In the genomic region with DNA sequence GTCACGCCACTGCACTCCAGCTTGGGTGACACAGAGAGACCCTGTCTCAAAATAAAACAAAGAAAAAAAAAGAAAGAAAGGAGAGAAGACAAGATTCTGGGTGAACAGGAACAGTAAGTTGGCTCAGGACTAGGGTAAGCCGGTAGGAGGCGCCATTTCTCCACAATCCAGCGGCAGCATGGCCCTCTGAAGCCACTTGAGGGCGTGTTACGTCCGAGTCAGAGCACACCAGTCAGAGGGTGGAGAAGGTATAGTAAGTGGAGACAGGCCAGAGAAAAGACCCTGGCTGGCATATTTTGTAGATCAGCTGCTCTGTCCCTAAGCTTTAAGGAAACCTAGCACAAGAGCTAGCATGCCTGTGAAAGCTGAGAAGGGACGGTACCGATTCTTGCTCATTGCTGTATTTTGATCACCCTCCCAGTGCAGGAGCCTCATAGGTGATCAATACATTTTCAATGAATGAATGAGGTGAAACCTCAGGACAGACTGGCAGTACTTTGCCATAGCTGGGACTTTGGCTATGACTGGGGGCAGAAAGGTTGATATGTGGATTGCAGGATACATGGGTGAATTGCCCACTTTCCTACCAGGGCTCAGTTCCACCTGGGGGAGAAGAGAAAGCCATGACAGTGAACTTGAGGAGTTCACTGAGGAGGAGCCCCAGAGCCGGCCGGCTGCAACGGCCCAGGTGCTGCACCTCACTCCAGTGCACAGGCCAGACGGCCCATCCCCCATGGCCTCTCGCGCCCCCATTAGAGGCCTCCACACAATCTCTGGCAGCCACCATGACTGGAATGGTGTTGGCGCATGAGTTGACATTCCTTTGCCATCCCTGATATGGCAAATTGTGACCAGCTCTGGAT, we compare ENCODE assay signal across 7 cellular contexts. TPM values are rescaled to one million over a fixed set of nuclear protein-coding genes. Genes with fewer than 3 reads are reported as not detected.
A peak's percentile ranks its signal among the peaks of the same experiment; 100 is the strongest.
DNase-seq lines count a peak whose midpoint lies in the region; ATAC-seq, FAIRE-seq and TF ChIP-seq lines count a peak whose summit lies in the region.

No MANE protein-coding gene starts in this region.

- H3K4me1 ChIP-seq in HepG2 (ENCODE audit: insufficient read depth, low read length) = no peaks in the 10 kb centered on the region

- TF ChIP-seq RAD21 in HepG2 (CRISPR knock-in tag; IDR thresholded peaks at IDR 0.05) = peak; percentile 88

- peak; percentile 96 for TF ChIP-seq CTCF in HepG2 (CRISPR knock-in tag; IDR thresholded peaks at IDR 0.05)

- in situ Hi-C loops in HepG2 (cut with HindIII; ENCODE audit: extremely low pct_ligation_motif_present, low pct_unique_long_range_greater_than_20kb) = no loop called here

- ATAC-seq in HG03280 (IDR thresholded peaks at IDR 0.05; ENCODE audit: unreplicated experiment) = peak; percentile 79
- peak; percentile 90 for ATAC-seq in HepG2

- CTCF ChIA-PET in HepG2 (lab: Yijun Ruan, JAX; ENCODE audit: low intra/inter-chr PET ratio, low total read pairs) = interaction anchor here (0.7 to 2.5 kb wide), 5 partner anchors 10 to 217 kb away, joined by 3 to 26 read pairs (median 5); a partner anchor contains a TSS

- TF ChIP-seq EP300 in HepG2 (IDR thresholded peaks at IDR 0.05; ENCODE audit: low read depth in 2 of 2, low read length in 2 of 2) = no peak
- TF ChIP-seq EP300 in HepG2 (CRISPR knock-in tag; IDR thresholded peaks at IDR 0.05; ENCODE audit: borderline replicate concordance) = no peak

- no peak overlapping the region for H3K4me3 ChIP-seq in HepG2 (replicated peaks in 1 of 3; ENCODE audit: insufficient read depth in 1 of 3, low read depth in 2 of 3, low read length in 3 of 3)

- no peak overlapping the region for H3K4me2 ChIP-seq in HepG2 (ENCODE audit: low read depth, low read length)

- no peaks in the 10 kb centered on the region for H4K20me1 ChIP-seq in HepG2 (ENCODE audit: insufficient read depth, low read length)

- DNase-seq in GM12892 (ENCODE audit: insufficient read length) (peak; percentile 71), NCI-H460 (ENCODE audit: extremely low read depth, low read depth) (peak; percentile 76), cerebellar cortex (ENCODE audit: low spot score) (peak; percentile 85), HepG2 (ENCODE audit: low spot score) (peak; percentile 74)
- DNase-seq in activated CD4-positive, CD25-positive, alpha-beta regulatory T cell treated with anti-CD3 and anti-CD28 coated beads, Interleukin-2, amount 50 U/mL, for 72 hours = peak; percentile 85
- DNase-seq in stimulated activated CD4-positive, alpha-beta T cell treated with anti-CD3 and anti-CD28 coated beads, TNF-alpha, amount 100 ng/mL, for 24 hours (ENCODE audit: low read depth in 3 of 3) = peak; percentile 81 to 87 (median 85)

- WGBS in HepG2 (ENCODE audit: low lambda C conversion rate) = 24% methylated on average over 13 of the region's 16 CpGs

- H2AFZ ChIP-seq in HepG2 (ENCODE audit: low read length) = no peak overlapping the region

- no peaks in the 10 kb centered on the region for H3K36me3 ChIP-seq in HepG2 (replicated peaks in 1 of 2; ENCODE audit: control insufficient read depth in 1 of 2, insufficient read depth in 2 of 2, low read length in 2 of 2)

- POLR2A ChIA-PET in HepG2 (lab: Yijun Ruan, JAX) = no interaction called here

- no peaks in the 10 kb centered on the region for H3K9me3 ChIP-seq in HepG2 (ENCODE audit: low read length)

- peak; percentile 94 for FAIRE-seq in GM12892 (lab: Jason Lieb, UNC)
- peak; percentile 76 for FAIRE-seq in HepG2 (lab: Jason Lieb, UNC)

- no peak overlapping the region for H3K27ac ChIP-seq in HepG2 (ENCODE audit: extremely low read length, insufficient read depth, low read length)

- H3K9ac ChIP-seq in HepG2 (ENCODE audit: insufficient read depth, low read depth, low read length) = no peak overlapping the region

- H3K27me3 ChIP-seq in HepG2 (ENCODE audit: control insufficient read depth in 1 of 2, insufficient read depth in 2 of 2, low read length in 2 of 2) = no peaks in the 10 kb centered on the region; a peak in 2 of 5 replicates

- no peaks in the 10 kb centered on the region for H3K79me2 ChIP-seq in HepG2 (ENCODE audit: insufficient read depth, low read length)

- intact Hi-C loops in HepG2 (cut with micrococcal nuclease; ENCODE audit: unreplicated experiment) = loop anchor here (1.0 kb wide), 1 partner anchor 76 kb away; no protein-coding TSS in a partner anchor

- TF ChIP-seq POLR2A in GM12892 (IDR thresholded peaks at IDR 0.05; ENCODE audit: low read depth, low read length) (no peak), HepG2 (IDR thresholded peaks at IDR 0.05; ENCODE audit: insufficient read depth in 1 of 2, low read depth in 2 of 2, low read length in 2 of 2) (no peak)

- no TSS peak for BruUV-seq in HepG2 (replicated peaks; lab: Mats Ljungman, UMichigan)

RNA-seq across cellular contexts. Expression of a gene that starts 23.5 kb away (rescaled TPM):
- 21.0 TPM for polyA plus RNA-seq in GM12892 (2012; ENCODE audit: missing spikeins)
- total RNA-seq in NCI-H460 (2014; rRNA removed; shearing (Covaris generic)) = 0.02 TPM in 1 of 2 replicates, not detected in the other
- polyA plus RNA-seq in NCI-H460 (2014; cell fraction: nucleus; rRNA removed) = not detected in 2 replicates
- total RNA-seq in HepG2 (2016; rRNA removed; fragmentation: Illumina TruSeq; extraction: Trizol) = 0.03 and 0.09 TPM in 2 replicates
- total RNA-seq in HepG2 (2016; cell fraction: cytosol; rRNA removed; fragmentation: Illumina TruSeq; extraction: Trizol; ENCODE audit: low read depth) = not detected in 2 replicates
- total RNA-seq in HepG2 (2016; cell fraction: insoluble cytoplasmic fraction; rRNA removed; fragmentation: Illumina TruSeq; extraction: Trizol) = 0.10 and 0.28 TPM in 2 replicates
- 0.06 TPM in 1 of 2 replicates, not detected in the other for total RNA-seq in HepG2 (2016; cell fraction: membrane; rRNA removed; fragmentation: Illumina TruSeq; extraction: Trizol)
- 0.22 TPM in 1 of 2 replicates, not detected in the other for total RNA-seq in HepG2 (2016; cell fraction: nucleus; rRNA removed; fragmentation: Illumina TruSeq; extraction: Trizol)
- 0.17 and 0.25 TPM in 2 replicates for polyA plus RNA-seq in HepG2 (2011; rRNA removed)
- polyA plus RNA-seq in HepG2 (2011; cell fraction: cytosol; rRNA removed) = 0.09 and 0.19 TPM in 2 replicates
- polyA plus RNA-seq in HepG2 (2011; cell fraction: nucleus; rRNA removed) = 1.3 TPM in 2 replicates
- polyA plus RNA-seq in HepG2 (2012) = 0.19 and 0.59 TPM in 2 replicates
- polyA plus RNA-seq in HepG2 (2016; cell fraction: cytosol; fragmentation: Illumina TruSeq; extraction: Trizol; ENCODE audit: low read depth) = not detected in 2 replicates
- polyA plus RNA-seq in HepG2 (2016; cell fraction: insoluble cytoplasmic fraction; fragmentation: Illumina TruSeq; extraction: Trizol; ENCODE audit: low read depth) = 0.19 and 0.27 TPM in 2 replicates
- not detected in 2 replicates for polyA plus RNA-seq in HepG2 (2016; cell fraction: membrane; fragmentation: Illumina TruSeq; extraction: Trizol; ENCODE audit: low read depth)
- 0.47 and 1.5 TPM in 2 replicates for polyA plus RNA-seq in HepG2 (2016; cell fraction: nucleus; fragmentation: Illumina TruSeq; extraction: Trizol; ENCODE audit: insufficient read depth, low read depth)
- 0.14 and 0.24 TPM in 2 replicates for polyA minus RNA-seq in HepG2 (2011; rRNA and poly(A)+ RNA removed; ENCODE audit: low replicate concordance)
- polyA minus RNA-seq in HepG2 (2011; cell fraction: cytosol; rRNA and poly(A)+ RNA removed) = not detected in 2 replicates
- polyA minus RNA-seq in HepG2 (2011; cell fraction: nucleus; rRNA and poly(A)+ RNA removed) = 0.64 and 0.87 TPM in 2 replicates

RNA-seq across cellular contexts. Expression of a gene that starts 32.8 kb away (rescaled TPM):
- 3.2 TPM for polyA plus RNA-seq in GM12892 (2012; ENCODE audit: missing spikeins)
- 8.4 and 8.7 TPM in 2 replicates for total RNA-seq in NCI-H460 (2014; rRNA removed; shearing (Covaris generic))
- polyA plus RNA-seq in NCI-H460 (2014; cell fraction: nucleus; rRNA removed) = 2.4 and 5.0 TPM in 2 replicates
- total RNA-seq in HepG2 (2016; rRNA removed; fragmentation: Illumina TruSeq; extraction: Trizol) = 7.9 and 8.2 TPM in 2 replicates
- 2.3 and 2.4 TPM in 2 replicates for total RNA-seq in HepG2 (2016; cell fraction: cytosol; rRNA removed; fragmentation: Illumina TruSeq; extraction: Trizol; ENCODE audit: low read depth)
- 7.7 and 8.2 TPM in 2 replicates for total RNA-seq in HepG2 (2016; cell fraction: insoluble cytoplasmic fraction; rRNA removed; fragmentation: Illumina TruSeq; extraction: Trizol)
- total RNA-seq in HepG2 (2016; cell fraction: membrane; rRNA removed; fragmentation: Illumina TruSeq; extraction: Trizol) = 5.2 and 5.9 TPM in 2 replicates
- total RNA-seq in HepG2 (2016; cell fraction: nucleus; rRNA removed; fragmentation: Illumina TruSeq; extraction: Trizol) = 4.3 and 4.9 TPM in 2 replicates
- 7.7 and 9.5 TPM in 2 replicates for polyA plus RNA-seq in HepG2 (2011; rRNA removed)
- polyA plus RNA-seq in HepG2 (2011; cell fraction: cytosol; rRNA removed) = 6.7 and 9.5 TPM in 2 replicates
- 9.5 and 11.0 TPM in 2 replicates for polyA plus RNA-seq in HepG2 (2011; cell fraction: nucleus; rRNA removed)
- polyA plus RNA-seq in HepG2 (2012) = 4.3 and 4.4 TPM in 2 replicates
- polyA plus RNA-seq in HepG2 (2016; cell fraction: cytosol; fragmentation: Illumina TruSeq; extraction: Trizol; ENCODE audit: low read depth) = 0.51 and 0.69 TPM in 2 replicates
- 6.5 and 7.9 TPM in 2 replicates for polyA plus RNA-seq in HepG2 (2016; cell fraction: insoluble cytoplasmic fraction; fragmentation: Illumina TruSeq; extraction: Trizol; ENCODE audit: low read depth)
- polyA plus RNA-seq in HepG2 (2016; cell fraction: membrane; fragmentation: Illumina TruSeq; extraction: Trizol; ENCODE audit: low read depth) = 1.4 TPM in 2 replicates
- polyA plus RNA-seq in HepG2 (2016; cell fraction: nucleus; fragmentation: Illumina TruSeq; extraction: Trizol; ENCODE audit: insufficient read depth, low read depth) = 6.0 and 6.3 TPM in 2 replicates
- 24.3 and 39.3 TPM in 2 replicates for polyA minus RNA-seq in HepG2 (2011; rRNA and poly(A)+ RNA removed; ENCODE audit: low replicate concordance)
- 12.1 and 12.4 TPM in 2 replicates for polyA minus RNA-seq in HepG2 (2011; cell fraction: cytosol; rRNA and poly(A)+ RNA removed)
- polyA minus RNA-seq in HepG2 (2011; cell fraction: nucleus; rRNA and poly(A)+ RNA removed) = 5.8 and 6.5 TPM in 2 replicates

RNA-seq across cellular contexts. Expression of a gene that starts 38.8 kb away (rescaled TPM):
- polyA plus RNA-seq in GM12892 (2012; ENCODE audit: missing spikeins) = not detected
- total RNA-seq in NCI-H460 (2014; rRNA removed; shearing (Covaris generic)) = 0.07 TPM in 1 of 2 replicates, not detected in the other
- polyA plus RNA-seq in NCI-H460 (2014; cell fraction: nucleus; rRNA removed) = 0.19 TPM in 1 of 2 replicates, not detected in the other
- not detected in 2 replicates for total RNA-seq in HepG2 (2016; rRNA removed; fragmentation: Illumina TruSeq; extraction: Trizol)
- total RNA-seq in HepG2 (2016; cell fraction: cytosol; rRNA removed; fragmentation: Illumina TruSeq; extraction: Trizol; ENCODE audit: low read depth) = not detected in 2 replicates
- total RNA-seq in HepG2 (2016; cell fraction: insoluble cytoplasmic fraction; rRNA removed; fragmentation: Illumina TruSeq; extraction: Trizol) = not detected in 2 replicates
- total RNA-seq in HepG2 (2016; cell fraction: membrane; rRNA removed; fragmentation: Illumina TruSeq; extraction: Trizol) = not detected in 2 replicates
- total RNA-seq in HepG2 (2016; cell fraction: nucleus; rRNA removed; fragmentation: Illumina TruSeq; extraction: Trizol) = not detected in 2 replicates
- polyA plus RNA-seq in HepG2 (2011; rRNA removed) = 0.05 TPM in 1 of 2 replicates, not detected in the other
- polyA plus RNA-seq in HepG2 (2011; cell fraction: cytosol; rRNA removed) = 0.03 TPM in 1 of 2 replicates, not detected in the other
- polyA plus RNA-seq in HepG2 (2011; cell fraction: nucleus; rRNA removed) = 0.10 and 0.14 TPM in 2 replicates
- not detected in 2 replicates for polyA plus RNA-seq in HepG2 (2012)
- polyA plus RNA-seq in HepG2 (2016; cell fraction: cytosol; fragmentation: Illumina TruSeq; extraction: Trizol; ENCODE audit: low read depth) = not detected in 2 replicates
- not detected in 2 replicates for polyA plus RNA-seq in HepG2 (2016; cell fraction: insoluble cytoplasmic fraction; fragmentation: Illumina TruSeq; extraction: Trizol; ENCODE audit: low read depth)
- not detected in 2 replicates for polyA plus RNA-seq in HepG2 (2016; cell fraction: membrane; fragmentation: Illumina TruSeq; extraction: Trizol; ENCODE audit: low read depth)
- polyA plus RNA-seq in HepG2 (2016; cell fraction: nucleus; fragmentation: Illumina TruSeq; extraction: Trizol; ENCODE audit: insufficient read depth, low read depth) = not detected in 2 replicates
- 0.08 and 0.12 TPM in 2 replicates for polyA minus RNA-seq in HepG2 (2011; rRNA and poly(A)+ RNA removed; ENCODE audit: low replicate concordance)
- polyA minus RNA-seq in HepG2 (2011; cell fraction: cytosol; rRNA and poly(A)+ RNA removed) = not detected in 2 replicates
- not detected in 2 replicates for polyA minus RNA-seq in HepG2 (2011; cell fraction: nucleus; rRNA and poly(A)+ RNA removed)
